ENCODE assay signal across 27 cellular contexts in genomic region chr4:122346036-122346435, GRCh38. TPM values are rescaled to one million over a fixed set of nuclear protein-coding genes. Genes with fewer than 3 reads are reported as not detected.
"Had no signal": no experiment of that assay in that cellular context is flagged by ENCODE, and none has a peak within 500 bp of the region (broad histone marks: within the 10 kb centered on the region; RNA-seq: fewer than 3 reads in every experiment).

No MANE protein-coding gene starts in this region.

- H3K27me3 ChIP-seq: colonic mucosa, gastrocnemius medialis, neural progenitor cell, right atrium auricular region, tibial artery had no signal

- H3K9me3 ChIP-seq: colonic mucosa, gastrocnemius medialis, left ventricle myocardium inferior, right atrium auricular region, tibial artery had no signal

- H2AFZ ChIP-seq: neural progenitor cell had no signal

- DNase-seq: activated CD4-positive, alpha-beta T cell treated with anti-CD3 and anti-CD28 coated beads for 1 hour; activated CD4-positive, alpha-beta T cell treated with anti-CD3 and anti-CD28 coated beads, Interleukin-2, amount 50 U/mL, for 48 hours; activated naive CD8-positive, alpha-beta T cell treated with anti-CD3 and anti-CD28 coated beads for 36 hours; activated T-cell treated with anti-CD3 and anti-CD28 coated beads for 4 hours; amygdala; caudate nucleus; colonic mucosa; endodermal cell; gastrocnemius medialis; head of caudate nucleus; kidney; left ventricle myocardium inferior; stimulated activated CD4-positive, alpha-beta T cell treated with anti-CD3 and anti-CD28 coated beads, Interleukin-2, amount 100 ng/mL, for 24 hours; stimulated activated naive CD4-positive, alpha-beta T cell treated with Interleukin-2 at 50 U/mL for 16 hours; substantia nigra; tibial artery; WERI-Rb-1 had no signal

- ATAC-seq: gastrocnemius medialis had no signal

- H3K4me1 ChIP-seq: colonic mucosa, left ventricle myocardium inferior, neural progenitor cell, right atrium auricular region, tibial artery had no signal

- H3K4me3 ChIP-seq: colonic mucosa, gastrocnemius medialis, left ventricle myocardium inferior, neural progenitor cell, right atrium auricular region, tibial artery had no signal

- H3K9ac ChIP-seq: neural progenitor cell had no signal

- H3K4me2 ChIP-seq: neural progenitor cell had no signal

- H3K27ac ChIP-seq: colonic mucosa, epithelial cell of prostate, gastrocnemius medialis, left ventricle myocardium inferior, neural progenitor cell, right atrium auricular region, tibial artery, WERI-Rb-1 had no signal

RNA-seq across cellular contexts. Expression of gene ADAD1, which starts 32.8 kb away (rescaled TPM):
- total RNA-seq: activated naive CD8-positive, alpha-beta T cell treated with anti-CD3 and anti-CD28 coated beads for 36 hours; activated T-helper 1 cell treated with anti-CD3 and anti-CD28 coated beads, Interleukin-12 subunit alpha, Interleukin-12 subunit beta, Interleukin-2, Interleukin-4 antibody, amounts not matched to agents 30 ng/mL and 10 ng/mL and 1 ng/mL, durations not matched to agents 14 hours and 24 hours and 36 hours; colonic mucosa; endodermal cell; gastrocnemius medialis; kidney; left ventricle myocardium inferior; mononuclear cell; osteoblast; progenitor cell of endocrine pancreas; right atrium auricular region; skeletal muscle tissue; T-helper 1 cell treated with Interleukin-12 subunit alpha and Interleukin-12 subunit beta and Interleukin-4 antibody, amounts not matched to agents 30 ng/mL and 1 ng/mL, for 36 hours; urinary bladder had no signal
- polyA plus RNA-seq: urinary bladder had no signal
